In genomic region chr4:103567591-103567990, GRCh38 we compare ENCODE assay signal across 19 cellular contexts.
"Had no signal": no experiment of that assay in that cellular context is flagged by ENCODE, and none has a peak within 500 bp of the region (broad histone marks: within the 10 kb centered on the region; RNA-seq: fewer than 3 reads in every experiment).

No MANE protein-coding gene starts in this region.

- H3K4me3 ChIP-seq: esophagus muscularis mucosa, gastrocnemius medialis, heart right ventricle, left ventricle myocardium inferior, lower lobe of right lung, psoas muscle, spleen, stomach, thoracic aorta, transverse colon had no signal

- H3K36me3 ChIP-seq: esophagus muscularis mucosa, gastrocnemius medialis, heart right ventricle, left ventricle myocardium inferior, lower lobe of right lung, spleen, stomach, thoracic aorta, transverse colon had no signal

- ATAC-seq: gastrocnemius medialis; heart right ventricle; lower lobe of right lung; naive thymus-derived CD8-positive, alpha-beta T cell; psoas muscle; sciatic nerve had no signal

- DNase-seq: effector memory CD4-positive, alpha-beta T cell; gastrocnemius medialis; heart right ventricle; immature natural killer cell; left ventricle myocardium inferior; lower lobe of right lung; naive thymus-derived CD8-positive, alpha-beta T cell; psoas muscle; retina; spleen; stimulated activated naive CD4-positive, alpha-beta T cell; stomach; substantia nigra; transverse colon had no signal

- H3K27me3 ChIP-seq: esophagus muscularis mucosa, gastrocnemius medialis, heart right ventricle, spleen, stomach, transverse colon had no signal

- H3K9me3 ChIP-seq: esophagus muscularis mucosa, gastrocnemius medialis, lower lobe of right lung, psoas muscle, spleen, stomach, thoracic aorta, transverse colon had no signal

- H3K27ac ChIP-seq: epithelial cell of prostate, esophagus muscularis mucosa, gastrocnemius medialis, heart right ventricle, left ventricle myocardium inferior, lower lobe of right lung, parathyroid adenoma, psoas muscle, spleen, stomach, thoracic aorta, transverse colon had no signal
